15 cellular contexts compared by ENCODE assay signal in genomic region chr6:117545161-117545595, GRCh38. TPM values are rescaled to one million over a fixed set of nuclear protein-coding genes. Genes with fewer than 3 reads are reported as not detected.
DNase-seq lines count a peak whose midpoint lies in the region; ATAC-seq and TF ChIP-seq lines count a peak whose summit lies in the region.
"Had no signal": no experiment of that assay in that cellular context is flagged by ENCODE, and none has a peak within 500 bp of the region (broad histone marks: within the 10 kb centered on the region; RNA-seq: fewer than 3 reads in every experiment).

No MANE protein-coding gene starts in this region.

- H3K36me3 ChIP-seq in cardiac muscle cell = no peaks in the 10 kb centered on the region
- no peaks in the 10 kb centered on the region for H3K36me3 ChIP-seq in WERI-Rb-1

- H3K27me3 ChIP-seq in cardiac muscle cell (no peaks in the 10 kb centered on the region), WERI-Rb-1 (ENCODE audit: insufficient read depth, low read depth, severe bottlenecking) (no peaks in the 10 kb centered on the region)
- H3K27me3 ChIP-seq: transverse colon had no signal

- H3K4me3 ChIP-seq in cardiac muscle cell (no peak overlapping the region), WERI-Rb-1 (ENCODE audit: low read depth, low read length) (no peak overlapping the region)
- H3K4me3 ChIP-seq: lung, transverse colon had no signal

- no peaks in the 10 kb centered on the region for H3K9me3 ChIP-seq in cardiac muscle cell (ENCODE audit: low read depth)
- no peaks in the 10 kb centered on the region for H3K9me3 ChIP-seq in WERI-Rb-1 (ENCODE audit: severe bottlenecking)
- H3K9me3 ChIP-seq: Caco-2, transverse colon had no signal

- peaks cover 16% of the 10 kb centered on the region for H3K4me1 ChIP-seq in cardiac muscle cell (ENCODE audit: low read depth)

- ATAC-seq in left cardiac atrium = no peak
- ATAC-seq in left lobe of liver = peak; percentile 92
- ATAC-seq in stimulated activated naive CD8-positive, alpha-beta T cell treated with anti-CD3 and anti-CD28 coated beads, Interleukin-15, Interleukin-2, amounts not matched to agents 100 U/mL and 50 U/mL, for 24 hours = no peak

- CTCF ChIA-PET in RWPE1 (lab: Yijun Ruan, JAX) = interaction anchor here (1.9 kb wide), 1 partner anchor 96 kb away, joined by 6 read pairs; no protein-coding TSS in a partner anchor

- POLR2A ChIA-PET in RWPE1 (lab: Yijun Ruan, JAX; ENCODE audit: low non-redundant PET) = no interaction called here

- DNase-seq in cardiac muscle cell (ENCODE audit: low read depth in 1 of 2, low spot score in 1 of 2) (no peak), left cardiac atrium (no peak), RWPE1 (ENCODE audit: low spot score) (peak; percentile 82), left lobe of liver (ENCODE audit: low spot score) (peak; percentile 55), WERI-Rb-1 (no peak), amniotic stem cell (lab: John Stamatoyannopoulos, UW) (no peak)
- DNase-seq in stimulated activated CD4-positive, alpha-beta T cell treated with anti-CD3 and anti-CD28 coated beads, Interleukin-2, amount 100 ng/mL, for 24 hours = no peak
- no peak for DNase-seq in stimulated activated naive CD8-positive, alpha-beta T cell treated with anti-CD3 and anti-CD28 coated beads, Interleukin-15, Interleukin-2, amounts not matched to agents 100 U/mL and 50 U/mL, for 24 hours
- DNase-seq: activated CD4-positive, alpha-beta T cell treated with anti-CD3 and anti-CD28 coated beads, Interleukin-2, amount 50 U/mL, for 4 hours; activated gamma-delta T cell; NCI-H2107; OCI-M1; transverse colon had no signal

- H3K27ac ChIP-seq in cardiac muscle cell (peak overlapping the region; percentile 65), RWPE1 (peak overlapping the region; percentile 73), WERI-Rb-1 (no peak overlapping the region)
- H3K27ac ChIP-seq: transverse colon had no signal

- TF ChIP-seq CTCF in cardiac muscle cell (IDR thresholded peaks at IDR 0.05; ENCODE audit: low read depth, low read length) (no peak), RWPE1 (conservative IDR thresholded peaks at IDR 0.05; ENCODE audit: low read depth) (no peak), WERI-Rb-1 (IDR thresholded peaks at IDR 0.05; ENCODE audit: low read depth, low read length) (no peak)

- intact Hi-C loops in left cardiac atrium (cut with DNase I) = no loop called here

RNA-seq across cellular contexts. Expression of gene GOPC, which starts 57.1 kb away (rescaled TPM):
- total RNA-seq in cardiac muscle cell = 30.5 and 51.4 TPM in 2 replicates
- 27.9 and 38.2 TPM in 2 replicates for polyA plus RNA-seq in cardiac muscle cell
- total RNA-seq in left cardiac atrium = 10 to 100 TPM; 18.3 to 20.6 TPM
- total RNA-seq in left lobe of liver = 8.4 TPM

Comparison
In these comparisons a context has a peak if more than half of its experiments do, and no peak if none do; other contexts are left out.
1. DNase-seq: peak in RWPE1 (single experiment) and left lobe of liver (single experiment); none in cardiac muscle cell (0 of 2), left cardiac atrium (single experiment), WERI-Rb-1 (single experiment), amniotic stem cell (single experiment), stimulated activated CD4-positive, alpha-beta T cell treated with anti-CD3 and anti-CD28 coated beads, Interleukin-2, amount 100 ng/mL, for 24 hours (0 of 2) and stimulated activated naive CD8-positive, alpha-beta T cell treated with anti-CD3 and anti-CD28 coated beads, Interleukin-15, Interleukin-2, amounts not matched to agents 100 U/mL and 50 U/mL, for 24 hours (single experiment).